ENCODE assay signal across 17 cellular contexts in the genomic region with DNA sequence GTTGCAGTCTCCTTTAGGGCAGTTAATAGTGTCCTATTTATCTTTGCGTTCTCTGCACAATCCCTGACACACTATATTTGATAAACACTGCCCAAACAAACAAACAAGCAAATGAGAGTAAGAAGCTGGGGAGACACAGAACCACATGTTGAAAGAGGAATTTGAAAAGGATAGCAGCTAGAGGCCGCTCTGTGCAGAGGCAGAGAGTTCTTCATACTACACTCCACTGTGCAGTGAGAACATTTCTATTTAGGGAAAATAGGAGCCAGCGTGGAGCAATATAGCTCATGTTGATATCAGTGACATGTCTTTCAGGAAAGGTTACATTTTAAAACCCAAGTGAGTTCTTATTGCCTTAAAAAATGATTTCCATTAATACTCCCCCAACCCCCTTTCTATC.
"Had no signal": no experiment of that assay in that cellular context is flagged by ENCODE, and none has a peak within 500 bp of the region (broad histone marks: within the 10 kb centered on the region; RNA-seq: fewer than 3 reads in every experiment).

No MANE protein-coding gene starts in this region.

- DNase-seq: activated CD4-positive, alpha-beta T cell treated with anti-CD3 and anti-CD28 coated beads for 1 hour; activated effector memory CD4-positive, alpha-beta T cell treated with anti-CD3 and anti-CD28 coated beads, Interleukin-2, amount 50 U/mL, for 16 hours; activated naive CD4-positive, alpha-beta T cell treated with anti-CD3 and anti-CD28 coated beads, Interleukin-2, amount 50 U/mL, for 16 hours; activated T-cell treated with anti-CD3 and anti-CD28 coated beads, Interleukin-2, amount 50 U/mL, for 72 hours; aorta; brain microvascular endothelial cell; foreskin keratinocyte; mucosa of descending colon; naive thymus-derived CD4-positive, alpha-beta T cell; ovary; sigmoid colon; spleen; stimulated activated naive B cell treated with anti-CD40 and anti-IgM and Interleukin-4, amounts not matched to agents 10 μg/mL and 1 μg/mL and 100 μg/mL, for 72 hours; T-helper 2 cell; upper lobe of left lung; WERI-Rb-1 had no signal

- H3K36me3 Mint-ChIP-seq: memory B cell; naive thymus-derived CD4-positive, alpha-beta T cell; stimulated activated naive B cell treated with anti-CD40 and anti-IgM and Interleukin-4, amounts not matched to agents 10 μg/mL and 1 μg/mL and 100 μg/mL, for 72 hours had no signal

- H3K9me3 Mint-ChIP-seq: memory B cell had no signal

- H3K4me3 Mint-ChIP-seq: activated T-cell treated with anti-CD3 and anti-CD28 coated beads, Interleukin-2, amount 50 U/mL, for 72 hours; memory B cell; naive thymus-derived CD4-positive, alpha-beta T cell; stimulated activated naive B cell treated with anti-CD40 and anti-IgM and Interleukin-4, amounts not matched to agents 10 μg/mL and 1 μg/mL and 100 μg/mL, for 72 hours had no signal

- H3K4me1 Mint-ChIP-seq: memory B cell; naive thymus-derived CD4-positive, alpha-beta T cell; stimulated activated naive B cell treated with anti-CD40 and anti-IgM and Interleukin-4, amounts not matched to agents 10 μg/mL and 1 μg/mL and 100 μg/mL, for 72 hours had no signal

- H3K27ac Mint-ChIP-seq: activated T-cell treated with anti-CD3 and anti-CD28 coated beads, Interleukin-2, amount 50 U/mL, for 72 hours; memory B cell; naive thymus-derived CD4-positive, alpha-beta T cell; stimulated activated naive B cell treated with anti-CD40 and anti-IgM and Interleukin-4, amounts not matched to agents 10 μg/mL and 1 μg/mL and 100 μg/mL, for 72 hours had no signal

- H3K27me3 Mint-ChIP-seq: stimulated activated naive B cell treated with anti-CD40 and anti-IgM and Interleukin-4, amounts not matched to agents 10 μg/mL and 1 μg/mL and 100 μg/mL, for 72 hours had no signal

- ATAC-seq: activated T-cell treated with anti-CD3 and anti-CD28 coated beads, Interleukin-2, amount 50 U/mL, for 72 hours; foreskin keratinocyte; mucosa of descending colon; naive thymus-derived CD4-positive, alpha-beta T cell; stimulated activated naive B cell treated with anti-CD40 and anti-IgM and Interleukin-4, amounts not matched to agents 10 μg/mL and 1 μg/mL and 100 μg/mL, for 72 hours had no signal
